In the genomic region with DNA sequence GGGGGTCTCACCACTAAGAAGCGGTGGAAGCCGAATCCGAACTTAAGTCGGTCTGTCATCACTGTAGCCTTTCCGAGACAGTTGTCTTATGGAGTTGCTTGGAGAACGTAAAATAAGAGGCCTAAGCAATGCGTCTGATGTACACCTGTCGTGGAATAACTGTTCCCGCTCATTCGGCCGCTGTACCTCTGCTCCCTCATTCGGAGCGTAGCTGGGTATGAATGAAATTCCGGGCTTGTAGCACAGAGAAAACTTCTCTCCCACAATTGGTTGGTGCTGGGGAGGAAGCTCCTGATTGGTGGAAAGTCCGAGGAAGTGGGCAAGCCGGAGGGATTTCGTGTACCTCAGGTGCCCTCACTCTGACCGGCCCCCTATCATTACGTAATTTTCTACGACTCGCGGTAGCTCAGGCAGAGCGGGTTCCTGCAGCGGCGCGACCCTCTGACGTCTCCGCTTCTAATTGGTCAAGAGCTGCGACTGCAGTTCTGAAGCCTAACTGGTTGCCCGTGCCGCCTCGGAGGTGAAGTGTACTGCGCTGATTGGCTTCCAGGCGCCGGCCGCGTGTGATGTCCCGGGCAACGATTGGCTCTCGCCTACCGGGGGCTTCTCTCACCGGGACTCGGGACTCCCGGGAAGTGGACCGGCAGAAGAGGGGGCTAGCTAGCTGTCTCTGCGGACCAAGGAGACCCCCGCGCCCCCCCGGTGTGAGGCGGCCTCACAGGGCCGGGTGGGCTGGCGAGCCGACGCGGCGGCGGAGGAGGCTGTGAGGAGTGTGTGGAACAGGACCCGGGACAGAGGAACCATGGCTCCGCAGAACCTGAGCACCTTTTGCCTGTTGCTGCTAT, we compare ENCODE assay signal across 8 cellular contexts.
DNase-seq lines count a peak whose midpoint lies in the region; ATAC-seq and TF ChIP-seq lines count a peak whose summit lies in the region.

Gene DNAJB11, plus strand, starts transcription at position 625 of the 845 bp plus-strand sequence. Its CDS starts 178 bp downstream, at position 803.

- TF ChIP-seq CTCF in AG09319 (IDR thresholded peaks at IDR 0.05; ENCODE audit: low read depth, low read length) = no peak

- ATAC-seq in GM19035 (IDR thresholded peaks at IDR 0.05; ENCODE audit: unreplicated experiment) (peak; percentile 81), HG03354 (IDR thresholded peaks at IDR 0.05; ENCODE audit: poor library complexity, severe bottlenecking, unreplicated experiment) (peak; percentile 87)
- peak; percentile 92 for ATAC-seq in activated CD4-positive, CD25-positive, alpha-beta regulatory T cell treated with anti-CD3 and anti-CD28 coated beads, Interleukin-2, amount 50 U/mL, for 24 hours

- DNase-seq in AG09319 (ENCODE audit: extremely low read depth, low read depth) (peak; percentile 99), NCI-H446 treated with DMSO at 0.1 percent for 48 hours (lab: John Stamatoyannopoulos, UW) (peak; percentile 100), cerebellar cortex (ENCODE audit: low spot score) (peak; percentile 100), iris pigment epithelial cell (ENCODE audit: low read depth) (peak; percentile 100)
- peak; percentile 97 to 98 for DNase-seq in stimulated activated CD4-positive, alpha-beta T cell treated with anti-CD3 and anti-CD28 coated beads, Interleukin-12 subunit alpha, Interleukin-12 subunit beta, amount 100 ng/mL, for 24 hours (ENCODE audit: low read depth in 2 of 2)

Comparison
In these comparisons a context has a peak if more than half of its experiments do, and no peak if none do; other contexts are left out.
1. Peak in every context shown above with its lines: DNase-seq and ATAC-seq.